19 cellular contexts compared by ENCODE assay signal in the genomic region with DNA sequence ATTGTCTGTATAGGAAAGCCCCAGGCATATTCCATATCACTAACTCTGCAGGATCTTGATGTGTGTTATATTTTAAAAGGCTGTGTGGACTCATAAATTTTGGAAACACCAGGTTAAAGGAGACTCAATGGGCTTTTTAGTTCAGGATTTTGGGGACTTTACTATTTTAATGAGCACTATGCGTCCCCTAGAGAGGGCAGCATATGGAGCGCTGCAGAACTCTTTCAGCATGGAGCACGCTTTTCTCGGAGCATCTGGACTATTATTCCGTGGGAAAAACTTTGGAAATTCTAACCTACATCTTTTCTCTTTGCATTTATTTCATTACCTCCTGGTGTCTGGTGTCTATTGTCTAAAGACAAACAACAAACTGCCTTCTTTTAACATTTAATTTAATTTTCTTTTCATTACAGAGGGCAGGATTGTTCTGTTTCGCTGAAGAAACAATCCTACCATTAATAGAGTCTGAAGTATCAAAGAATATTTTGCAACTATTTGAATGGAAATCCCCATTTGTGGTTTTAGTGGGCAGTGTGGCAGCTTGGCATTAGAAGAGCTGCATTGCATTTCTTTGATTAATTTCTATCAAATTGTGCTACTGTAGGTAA.
DNase-seq lines count a peak whose midpoint lies in the region; ATAC-seq and TF ChIP-seq lines count a peak whose summit lies in the region.
"Had no signal": no experiment of that assay in that cellular context is flagged by ENCODE, and none has a peak within 500 bp of the region (broad histone marks: within the 10 kb centered on the region; RNA-seq: fewer than 3 reads in every experiment).

No MANE protein-coding gene starts in this region.

- H3K9me3 Mint-ChIP-seq in glutamatergic neuron (ENCODE audit: unreplicated experiment) = peaks cover 10% of the 10 kb centered on the region
- peaks cover 0 to 5% of the 10 kb centered on the region in 2 donors for H3K9me3 Mint-ChIP-seq in stimulated activated naive CD8-positive, alpha-beta T cell treated with anti-CD3 and anti-CD28 coated beads, Interleukin-15, amount 100 ng/mL, for 72 hours

- 65% methylated on average over 6 of the region's 6 CpGs for WGBS in mammary epithelial cell (ENCODE audit: low coverage, missing lambda C conversion rate)

- CTCF ChIA-PET in mammary epithelial cell (lab: Charles Lee; ENCODE audit: low non-redundant PET) = no interaction called here

- no peaks in the 10 kb centered on the region for H4K20me1 ChIP-seq in mammary epithelial cell (ENCODE audit: insufficient read depth, low read length)

- peak overlapping the region; percentile 95 for H3K27ac Mint-ChIP-seq in glutamatergic neuron (ENCODE audit: unreplicated experiment)
- no peak overlapping the region for H3K27ac Mint-ChIP-seq in stimulated activated naive CD8-positive, alpha-beta T cell treated with anti-CD3 and anti-CD28 coated beads, Interleukin-15, amount 100 ng/mL, for 72 hours
- H3K27ac Mint-ChIP-seq: B cell, CD14-positive monocyte had no signal

- in situ Hi-C loops in mammary epithelial cell (cut with MboI; ENCODE audit: low sequenced_read_pairs in 2 of 2) (no loop called here), HAP-1 (cut with MboI; ENCODE audit: low sequenced_read_pairs) (no loop called here)

- no peak for ATAC-seq in stimulated activated naive CD8-positive, alpha-beta T cell treated with anti-CD3 and anti-CD28 coated beads, Interleukin-15, amount 100 ng/mL, for 72 hours

- H3K9me3 ChIP-seq in mammary epithelial cell (replicated peaks; ENCODE audit: insufficient read depth, low read length) (no peaks in the 10 kb centered on the region), breast epithelium (no peaks in the 10 kb centered on the region), HAP-1 (no peaks in the 10 kb centered on the region)

- no peak overlapping the region for H3K4me2 ChIP-seq in mammary epithelial cell (ENCODE audit: insufficient read depth, low read depth, low read length)

- no peaks in the 10 kb centered on the region for H3K4me1 ChIP-seq in mammary epithelial cell (ENCODE audit: insufficient read depth, low read length)
- no peaks in the 10 kb centered on the region for H3K4me1 ChIP-seq in breast epithelium
- no peaks in the 10 kb centered on the region for H3K4me1 ChIP-seq in HAP-1

- TF ChIP-seq CTCF in mammary epithelial cell (conservative IDR thresholded peaks at IDR 0.05 in 1 of 2, IDR thresholded peaks at IDR 0.05 in 1 of 2; ENCODE audit: extremely low read depth in 1 of 2, insufficient read depth in 1 of 2, low read depth in 1 of 2, low read length in 2 of 2) = no peak
- no peak for TF ChIP-seq CTCF in breast epithelium (IDR thresholded peaks at IDR 0.05)
- no peak for TF ChIP-seq CTCF in glutamatergic neuron (IDR thresholded peaks at IDR 0.05; ENCODE audit: partially characterized antibody, unreplicated experiment)

- no peak overlapping the region for H3K4me3 ChIP-seq in mammary epithelial cell (replicated peaks in 1 of 3; ENCODE audit: insufficient read depth in 1 of 3, low read depth in 2 of 3, low read length in 3 of 3)
- no peak overlapping the region for H3K4me3 ChIP-seq in breast epithelium
- no peak overlapping the region for H3K4me3 ChIP-seq in HAP-1

- H3K9ac ChIP-seq in mammary epithelial cell (ENCODE audit: insufficient read depth, low read length) = no peak overlapping the region

- peaks cover 6% of the 10 kb centered on the region for H3K36me3 Mint-ChIP-seq in glutamatergic neuron (ENCODE audit: unreplicated experiment)
- H3K36me3 Mint-ChIP-seq: CD14-positive monocyte had no signal

- dilution Hi-C loops in mammary epithelial cell (cut with HindIII; ENCODE audit: low sequenced_read_pairs) = no loop called here

- H3K36me3 ChIP-seq in mammary epithelial cell (ENCODE audit: insufficient read depth, low read length) (no peaks in the 10 kb centered on the region), breast epithelium (no peaks in the 10 kb centered on the region), HAP-1 (replicated peaks) (no peaks in the 10 kb centered on the region)

- peaks cover 6% of the 10 kb centered on the region for H3K27me3 Mint-ChIP-seq in glutamatergic neuron (ENCODE audit: unreplicated experiment)
- H3K27me3 Mint-ChIP-seq in stimulated activated naive CD8-positive, alpha-beta T cell treated with anti-CD3 and anti-CD28 coated beads, Interleukin-15, amount 100 ng/mL, for 72 hours = no peaks in the 10 kb centered on the region
- H3K27me3 Mint-ChIP-seq: B cell had no signal

- no peak for TF ChIP-seq POLR2A in breast epithelium (IDR thresholded peaks at IDR 0.05)

- intact Hi-C loops in mammary epithelial cell (cut with micrococcal nuclease) (no loop called here), breast epithelium (cut with DNase I; ENCODE audit: low total_unique reads) (no loop called here)

- H3K27me3 ChIP-seq in mammary epithelial cell (ENCODE audit: insufficient read depth, low read length) = no peaks in the 10 kb centered on the region
- no peaks in the 10 kb centered on the region for H3K27me3 ChIP-seq in breast epithelium
- no peaks in the 10 kb centered on the region for H3K27me3 ChIP-seq in HAP-1 (ENCODE audit: low read depth)

- no peaks in the 10 kb centered on the region for H3K79me2 ChIP-seq in mammary epithelial cell (ENCODE audit: insufficient read depth, low read length)

- H3K4me3 Mint-ChIP-seq in glutamatergic neuron (ENCODE audit: unreplicated experiment) = peak overlapping the region; percentile 74
- no peak overlapping the region for H3K4me3 Mint-ChIP-seq in stimulated activated naive CD8-positive, alpha-beta T cell treated with anti-CD3 and anti-CD28 coated beads, Interleukin-15, amount 100 ng/mL, for 72 hours
- H3K4me3 Mint-ChIP-seq: B cell, CD14-positive monocyte had no signal

- no peak overlapping the region for H2AFZ ChIP-seq in mammary epithelial cell (ENCODE audit: low read depth, low read length)

- DNase-seq in mammary epithelial cell = peak; percentile 50
- no peak for DNase-seq in breast epithelium (ENCODE audit: low spot score in 2 of 2)
- DNase-seq in NCI-H69 (lab: John Stamatoyannopoulos, UW) = peak; percentile 99
- DNase-seq in glutamatergic neuron = peak; percentile 24
- no peak for DNase-seq in NCI-H345 treated with DMSO at 0.1 percent for 48 hours (lab: John Stamatoyannopoulos, UW; ENCODE audit: unreplicated experiment)
- no peak for DNase-seq in HAP-1 (ENCODE audit: low spot score in 2 of 2)
- DNase-seq in stimulated activated naive CD8-positive, alpha-beta T cell treated with anti-CD3 and anti-CD28 coated beads, Interleukin-15, amount 100 ng/mL, for 72 hours = no peak
- DNase-seq: EL, KBM-7, NCI-H1092 treated with DMSO at 0.1 percent for 48 hours, NCI-H1436 treated with DMSO at 0.1 percent for 48 hours, NCI-H2029, NCI-H510A, NCI-H748 treated with DMSO at 0.1 percent for 48 hours, SHP77 treated with DMSO at 0.1 percent for 48 hours, T-helper 1 cell had no signal

- H3K4me1 Mint-ChIP-seq in glutamatergic neuron (ENCODE audit: low read depth, unreplicated experiment) = peaks cover 50% of the 10 kb centered on the region
- H3K4me1 Mint-ChIP-seq in stimulated activated naive CD8-positive, alpha-beta T cell treated with anti-CD3 and anti-CD28 coated beads, Interleukin-15, amount 100 ng/mL, for 72 hours = no peaks in the 10 kb centered on the region
- H3K4me1 Mint-ChIP-seq: B cell, CD14-positive monocyte had no signal

- no peak overlapping the region for H3K27ac ChIP-seq in mammary epithelial cell (ENCODE audit: insufficient read depth, low read depth, low read length)
- no peak overlapping the region for H3K27ac ChIP-seq in breast epithelium
- H3K27ac ChIP-seq: RWPE1 had no signal

- BruUV-seq in mammary epithelial cell (replicated peaks; lab: Mats Ljungman, UMichigan) = no TSS peak

Comparison
In these comparisons a context has a peak if more than half of its experiments do, and no peak if none do; other contexts are left out.
1. DNase-seq: peak in mammary epithelial cell (single experiment), NCI-H69 (single experiment) and glutamatergic neuron (single experiment); none in breast epithelium (0 of 2), NCI-H345 treated with DMSO at 0.1 percent for 48 hours (single experiment), HAP-1 (0 of 2) and stimulated activated naive CD8-positive, alpha-beta T cell treated with anti-CD3 and anti-CD28 coated beads, Interleukin-15, amount 100 ng/mL, for 72 hours (0 of 2).